In genomic region chr9:131627846-131628820, GRCh38 we compare ENCODE assay signal across 8 cellular contexts.
DNase-seq lines count a peak whose midpoint lies in the region; ATAC-seq and TF ChIP-seq lines count a peak whose summit lies in the region.

No MANE protein-coding gene starts in this region.

- CTCF ChIA-PET in naive thymus-derived CD4-positive, alpha-beta T cell (lab: Charles Lee): interaction anchor here (1.2 kb wide), 1 partner anchor 11 kb away, joined by 3 read pairs; no protein-coding TSS in a partner anchor
- CTCF ChIA-PET in A673 (lab: Charles Lee): no interaction called here

- BruUV-seq in A673 (replicated peaks; lab: Mats Ljungman, UMichigan): no TSS peak

- peak overlapping the region; percentile 46 to 93 (median 80) for H3K27ac Mint-ChIP-seq in naive thymus-derived CD4-positive, alpha-beta T cell

- H3K4me3 ChIP-seq in astrocyte of the spinal cord (ENCODE audit: low read depth, low read length): no peak overlapping the region
- no peak overlapping the region for H3K4me3 ChIP-seq in naive thymus-derived CD4-positive, alpha-beta T cell (ENCODE audit: low read length)
- no peak overlapping the region for H3K4me3 ChIP-seq in vagina
- H3K4me3 ChIP-seq in A673 (ENCODE audit: low read depth, low read length, poor library complexity, severe bottlenecking): no peak overlapping the region

- peaks cover 5 to 54% (median 6%) of the 10 kb centered on the region in 3 experiments for H3K36me3 ChIP-seq in naive thymus-derived CD4-positive, alpha-beta T cell (ENCODE audit: control insufficient read depth in 2 of 3, insufficient read depth in 3 of 3, low read length in 3 of 3)
- H3K36me3 ChIP-seq in vagina: peaks cover 0 to 27% of the 10 kb centered on the region in 2 donors
- H3K36me3 ChIP-seq in A673 (ENCODE audit: insufficient read depth, low read length, poor library complexity, severe bottlenecking): no peaks in the 10 kb centered on the region

- H3K27ac ChIP-seq in naive thymus-derived CD4-positive, alpha-beta T cell (ENCODE audit: low read depth, low read length): peak overlapping the region; percentile 49
- H3K27ac ChIP-seq in vagina (peak overlapping the region; percentile 43), A673 (ENCODE audit: low read depth, low read length, poor library complexity, severe bottlenecking) (no peak overlapping the region)

- H3K4me3 Mint-ChIP-seq in naive thymus-derived CD4-positive, alpha-beta T cell: peak overlapping the region in 3 of 10 donors; percentile 6 to 62 (median 51)

- peaks cover 0 to 38% (median 16%) of the 10 kb centered on the region in 5 donors for H3K36me3 Mint-ChIP-seq in naive thymus-derived CD4-positive, alpha-beta T cell

- no peaks in the 10 kb centered on the region for H3K27me3 Mint-ChIP-seq in naive thymus-derived CD4-positive, alpha-beta T cell

- intact Hi-C loops in naive thymus-derived CD4-positive, alpha-beta T cell (cut with micrococcal nuclease): no loop called here
- intact Hi-C loops in vagina (cut with DNase I): no loop called here
- intact Hi-C loops in A673 (cut with micrococcal nuclease; ENCODE audit: unreplicated experiment): no loop called here

- TF ChIP-seq CTCF in astrocyte of the spinal cord (IDR thresholded peaks at IDR 0.05; ENCODE audit: low read depth, low read length) (no peak), vagina (IDR thresholded peaks at IDR 0.05) (no peak), A673 (conservative IDR thresholded peaks at IDR 0.05; ENCODE audit: low read depth, low read length) (no peak)

- peaks cover 0 to 41% of the 10 kb centered on the region in 2 donors for H3K4me1 ChIP-seq in naive thymus-derived CD4-positive, alpha-beta T cell (ENCODE audit: control insufficient read depth in 2 of 2, insufficient read depth in 2 of 2, low read length in 2 of 2)
- H3K4me1 ChIP-seq in vagina (peaks cover 12% of the 10 kb centered on the region), A673 (ENCODE audit: insufficient read depth, low read length, poor library complexity, severe bottlenecking) (no peaks in the 10 kb centered on the region)

- in situ Hi-C loops in astrocyte of the spinal cord (cut with HindIII; ENCODE audit: low sequenced_read_pairs): no loop called here

- H3K4me1 Mint-ChIP-seq in naive thymus-derived CD4-positive, alpha-beta T cell: peaks cover 0 to 66% (median 12%) of the 10 kb centered on the region in 7 donors

- POLR2A ChIA-PET in naive thymus-derived CD4-positive, alpha-beta T cell (lab: Charles Lee): interaction anchor here (0.6 to 1.5 kb wide), 2 partner anchors 11 to 503 kb away, joined by 3 read pairs; partner anchors contain the start of gene NUP214
- POLR2A ChIA-PET in A673 (lab: Charles Lee; ENCODE audit: low non-redundant PET): no interaction called here

- H3K9me3 Mint-ChIP-seq in naive thymus-derived CD4-positive, alpha-beta T cell: peaks cover 0 to 3% (median 0%) of the 10 kb centered on the region in 11 donors

- ATAC-seq in naive thymus-derived CD4-positive, alpha-beta T cell: peak; percentile 86
- no peak for ATAC-seq in GM21367 (IDR thresholded peaks at IDR 0.05; ENCODE audit: unreplicated experiment)

- no peaks in the 10 kb centered on the region for H3K27me3 ChIP-seq in naive thymus-derived CD4-positive, alpha-beta T cell (ENCODE audit: control insufficient read depth in 2 of 2, insufficient read depth in 2 of 2, low read length in 2 of 2)
- no peaks in the 10 kb centered on the region for H3K27me3 ChIP-seq in vagina
- H3K27me3 ChIP-seq in A673 (replicated peaks; ENCODE audit: insufficient read depth, low read depth, low read length, poor library complexity): no peaks in the 10 kb centered on the region

- DNase-seq in SHP77 (lab: John Stamatoyannopoulos, UW) (peak; percentile 86 to 96), astrocyte of the spinal cord (ENCODE audit: low read depth, low spot score) (peak; percentile 82), vagina (ENCODE audit: extremely low spot score in 2 of 2) (no peak), cerebellar cortex (ENCODE audit: low spot score) (no peak), A673 (ENCODE audit: low spot score) (no peak)
- DNase-seq in naive thymus-derived CD4-positive, alpha-beta T cell: peak; percentile 21 to 62 (median 41)

- peak; percentile 31 for TF ChIP-seq POLR2A in GM19193 (IDR thresholded peaks at IDR 0.05; ENCODE audit: extremely low read depth, insufficient read depth, insufficient read length)
- no peak for TF ChIP-seq POLR2A in vagina (IDR thresholded peaks at IDR 0.05)

- H3K9me3 ChIP-seq in naive thymus-derived CD4-positive, alpha-beta T cell (ENCODE audit: control insufficient read depth in 2 of 3, low read length in 3 of 3): no peaks in the 10 kb centered on the region
- no peaks in the 10 kb centered on the region for H3K9me3 ChIP-seq in vagina
- H3K9me3 ChIP-seq in A673 (ENCODE audit: low read depth, low read length, poor library complexity, severe bottlenecking): no peaks in the 10 kb centered on the region

Comparison
In these comparisons a context has a peak if more than half of its experiments do, and no peak if none do; other contexts are left out.
1. DNase-seq: peak in SHP77 (2 of 2), astrocyte of the spinal cord (single experiment) and naive thymus-derived CD4-positive, alpha-beta T cell (9 of 9); none in vagina (0 of 2), cerebellar cortex (single experiment) and A673 (single experiment).